In genomic region chrX:75210602-75211001, GRCh38 we compare ENCODE assay signal across 11 cellular contexts.
"Had no signal": no experiment of that assay in that cellular context is flagged by ENCODE, and none has a peak within 500 bp of the region (broad histone marks: within the 10 kb centered on the region; RNA-seq: fewer than 3 reads in every experiment).

No MANE protein-coding gene starts in this region.

- H3K9me3 Mint-ChIP-seq: GM23338, HFFc6 had no signal

- H3K27ac Mint-ChIP-seq: GM23338, H9, HFFc6 had no signal

- FAIRE-seq: H1, H54 had no signal

- H2AFZ ChIP-seq: GM23248, GM23338 had no signal

- H3K9ac ChIP-seq: GM23248 had no signal

- H3K4me2 ChIP-seq: GM23338 had no signal

- DNase-seq: GM23248, GOT3, H7, H9, HCEC 1CT, HFFc6 had no signal

- H3K4me1 ChIP-seq: HAP-1 had no signal

- ATAC-seq: GM23338, HCT116 had no signal

- H3K4me3 ChIP-seq: GM23248, GM23338, HAP-1 had no signal

- H3K9me3 ChIP-seq: HAP-1 had no signal

- H3K4me1 Mint-ChIP-seq: GM23338, H9 had no signal

- H3K4me3 Mint-ChIP-seq: GM23338, H9, HFFc6 had no signal

- H3K27ac ChIP-seq: GM23248 had no signal

- H3K36me3 ChIP-seq: HAP-1 had no signal
